ENCODE assay signal across 1 cellular context in the genomic region with DNA sequence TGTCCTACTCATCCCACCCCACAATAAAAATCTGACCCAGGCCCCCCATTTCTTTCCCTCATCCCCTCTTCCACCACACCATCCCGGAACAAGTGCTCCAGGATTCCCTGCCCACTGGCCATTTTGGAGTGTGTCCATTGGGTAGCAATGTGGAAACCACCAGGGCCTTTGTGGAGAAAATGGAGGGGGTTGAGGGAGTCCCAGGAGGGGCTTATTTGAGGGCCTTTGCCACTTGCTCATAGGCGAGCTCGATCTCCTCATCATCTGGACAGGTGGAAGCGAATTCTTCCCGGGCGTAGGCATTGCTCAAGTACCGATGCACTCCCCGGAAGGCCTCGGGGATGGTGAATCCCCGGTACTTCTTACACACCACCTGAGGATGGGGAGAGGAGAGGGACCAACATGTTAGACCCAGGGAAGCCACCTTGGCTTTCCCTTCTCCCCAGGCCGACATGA.
TF ChIP-seq lines count a peak whose summit lies in the region.

No MANE protein-coding gene starts in this region.

TF ChIP-seq in liver, 16 proteins besides CTCF, POLR2A, EP300 and RAD21:
- TF ChIP-seq YY1 (IDR thresholded peaks at IDR 0.05), result no peak
- no peak for TF ChIP-seq EGR1 (IDR thresholded peaks at IDR 0.05; ENCODE audit: low read depth in 2 of 2)
- no peak for TF ChIP-seq JUND (IDR thresholded peaks at IDR 0.05)
- no peak for TF ChIP-seq SP1 (IDR thresholded peaks at IDR 0.05)
- TF ChIP-seq HNF4A (conservative IDR thresholded peaks at IDR 0.05), result no peak
- TF ChIP-seq FOXA1 (IDR thresholded peaks at IDR 0.05), result no peak
- TF ChIP-seq, protein P1, sequence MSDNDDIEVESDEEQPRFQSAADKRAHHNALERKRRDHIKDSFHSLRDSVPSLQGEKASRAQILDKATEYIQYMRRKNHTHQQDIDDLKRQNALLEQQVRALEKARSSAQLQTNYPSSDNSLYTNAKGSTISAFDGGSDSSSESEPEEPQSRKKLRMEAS (IDR thresholded peaks at IDR 0.05), result no peak
- no peak for TF ChIP-seq NR2F2 (IDR thresholded peaks at IDR 0.05)
- TF ChIP-seq RXRA (IDR thresholded peaks at IDR 0.05), result no peak
- no peak for TF ChIP-seq FOXA2 (IDR thresholded peaks at IDR 0.05)
